ENCODE assay signal across 25 cellular contexts in the genomic region with DNA sequence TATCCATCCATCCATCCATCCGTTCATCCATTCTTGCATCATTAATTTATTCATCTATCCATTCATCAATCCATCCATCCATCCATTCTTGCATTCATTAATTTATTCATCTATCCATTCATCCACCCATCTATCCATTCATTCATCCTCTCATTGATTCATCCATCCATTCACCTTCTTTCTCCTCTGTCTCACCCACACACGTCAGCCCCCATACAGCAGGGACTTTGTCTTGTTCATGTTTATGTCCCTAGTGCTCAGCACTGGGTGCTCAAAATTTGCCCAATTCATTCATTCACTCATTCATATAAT. TPM values are rescaled to one million over a fixed set of nuclear protein-coding genes. Genes with fewer than 3 reads are reported as not detected.
"Had no signal": no experiment of that assay in that cellular context is flagged by ENCODE, and none has a peak within 500 bp of the region (broad histone marks: within the 10 kb centered on the region; RNA-seq: fewer than 3 reads in every experiment).

No MANE protein-coding gene starts in this region.

- H3K4me3 Mint-ChIP-seq: activated CD8-positive, alpha-beta T cell treated with anti-CD3 and anti-CD28 coated beads, Interleukin-2, amount 10 ng/mL, durations not matched to agents 7 days and 5 days; memory B cell; stimulated activated naive CD8-positive, alpha-beta T cell treated with anti-CD3 and anti-CD28 coated beads, Interleukin-15, Interleukin-2, amounts not matched to agents 100 ng/mL and 50 ng/mL, for 24 hours; T-cell; T-helper 2 cell treated with Interferon-gamma antibody and Interleukin-4, amounts not matched to agents 5 μg/mL and 100 μg/mL, for 36 hours had no signal

- H3K4me1 ChIP-seq: esophagus muscularis mucosa had no signal

- DNase-seq: activated CD4-positive, alpha-beta T cell treated with anti-CD3 and anti-CD28 coated beads, Interleukin-2, amount 50 U/mL, for 1 hour; activated CD4-positive, CD25-positive, alpha-beta regulatory T cell treated with anti-CD3 and anti-CD28 coated beads, Interleukin-2, amount 50 U/mL, for 72 hours; activated CD8-positive, alpha-beta T cell treated with anti-CD3 and anti-CD28 coated beads, Interleukin-2, amount 10 ng/mL, durations not matched to agents 7 days and 5 days; activated gamma-delta T cell treated with Interleukin-2 at 50 U/mL for 16 hours; activated T-cell treated with anti-CD3 and anti-CD28 coated beads, Interleukin-2, amount 50 U/mL, for 1 hour; aorta; brain microvascular endothelial cell; central memory CD4-positive, alpha-beta T cell; effector memory CD4-positive, alpha-beta T cell; hippocampal formation; left cardiac atrium; stimulated activated CD4-positive, alpha-beta T cell treated with anti-CD3 and anti-CD28 coated beads, Interleukin-12 subunit alpha, Interleukin-12 subunit beta, amount 100 ng/mL, for 4 hours; substantia nigra; T-cell had no signal

- H3K36me3 ChIP-seq: brain microvascular endothelial cell, esophagus muscularis mucosa, thyroid gland had no signal

- H3K27ac ChIP-seq: brain microvascular endothelial cell, esophagus muscularis mucosa had no signal

- H3K4me3 ChIP-seq: esophagus muscularis mucosa had no signal

- H3K9me3 Mint-ChIP-seq: stimulated activated naive CD8-positive, alpha-beta T cell treated with anti-CD3 and anti-CD28 coated beads, Interleukin-15, Interleukin-2, amounts not matched to agents 100 ng/mL and 50 ng/mL, for 24 hours; T-helper 2 cell treated with Interferon-gamma antibody and Interleukin-4, amounts not matched to agents 5 μg/mL and 100 μg/mL, for 36 hours had no signal

- FAIRE-seq: colon, frontal cortex had no signal

- H3K36me3 Mint-ChIP-seq: memory B cell, T-cell had no signal

- H3K27me3 ChIP-seq: thyroid gland had no signal

- H3K9me3 ChIP-seq: esophagus muscularis mucosa, thyroid gland had no signal

- H3K27ac Mint-ChIP-seq: activated CD8-positive, alpha-beta T cell treated with anti-CD3 and anti-CD28 coated beads, Interleukin-2, amount 10 ng/mL, durations not matched to agents 7 days and 5 days; activated naive CD4-positive, alpha-beta T cell treated with anti-CD3 and anti-CD28 coated beads, Interleukin-2, amount 50 U/mL, for 72 hours; memory B cell; stimulated activated naive CD8-positive, alpha-beta T cell treated with anti-CD3 and anti-CD28 coated beads, Interleukin-15, Interleukin-2, amounts not matched to agents 100 ng/mL and 50 ng/mL, for 24 hours; T-cell; T-helper 2 cell treated with Interferon-gamma antibody and Interleukin-4, amounts not matched to agents 5 μg/mL and 100 μg/mL, for 36 hours had no signal

- ATAC-seq: activated CD8-positive, alpha-beta T cell treated with anti-CD3 and anti-CD28 coated beads, Interleukin-2, amount 10 ng/mL, durations not matched to agents 7 days and 5 days; activated naive CD4-positive, alpha-beta T cell treated with anti-CD3 and anti-CD28 coated beads, Interleukin-2, amount 50 U/mL, for 72 hours; left cardiac atrium; T-cell had no signal

RNA-seq across cellular contexts. Expression of a gene that starts 0.7 kb away (rescaled TPM):
- total RNA-seq: activated CD8-positive, alpha-beta T cell treated with anti-CD3 and anti-CD28 coated beads, Interleukin-2, amount 10 ng/mL, durations not matched to agents 7 days and 5 days; activated naive CD4-positive, alpha-beta T cell treated with anti-CD3 and anti-CD28 coated beads, Interleukin-2, amount 50 U/mL, for 72 hours; aorta; dermis microvascular lymphatic vessel endothelial cell; esophagus muscularis mucosa; myocyte; posterior vena cava had no signal
